Comparison of ENCODE assay signal across 8 cellular contexts in the genomic region with DNA sequence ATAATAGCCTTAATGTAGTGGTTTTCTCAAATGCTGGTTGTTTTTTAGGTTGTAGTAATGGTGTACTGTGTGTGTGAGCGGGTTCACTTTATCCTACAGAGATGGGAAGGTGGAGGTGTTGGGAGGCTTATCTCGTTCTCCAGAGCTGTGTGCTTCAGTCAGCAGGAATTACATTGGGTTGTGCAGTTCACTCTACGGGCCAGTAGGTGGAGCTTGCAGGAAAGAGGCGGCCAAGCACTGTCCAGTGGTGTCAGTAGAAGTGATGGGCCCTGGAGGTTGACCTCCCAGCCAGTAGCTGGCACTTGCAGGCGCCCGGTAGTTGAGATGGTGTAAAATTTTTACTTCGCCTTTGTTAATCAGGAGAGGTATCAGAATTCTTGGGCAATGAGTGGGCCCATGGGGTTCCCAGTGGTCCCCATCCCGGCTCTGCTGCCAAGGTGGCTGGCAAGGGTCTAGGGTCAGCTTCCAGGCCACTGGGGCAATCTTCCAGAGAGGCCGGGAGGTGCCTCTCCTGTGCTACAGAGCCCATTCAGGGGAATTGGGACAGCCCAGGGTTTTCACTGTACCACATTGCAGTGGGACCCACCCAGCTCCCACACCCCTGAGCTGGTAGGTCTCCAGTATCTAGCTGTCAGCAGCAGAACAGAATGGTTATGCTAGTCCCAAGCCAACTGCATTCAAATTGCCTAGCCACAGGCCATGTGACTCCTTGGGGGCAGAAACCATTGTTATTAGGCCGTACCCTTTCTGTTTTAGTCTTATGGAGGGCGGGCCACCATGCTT. TPM values are rescaled to one million over a fixed set of nuclear protein-coding genes. Genes with fewer than 3 reads are reported as not detected.
DNase-seq lines count a peak whose midpoint lies in the region; ATAC-seq and TF ChIP-seq lines count a peak whose summit lies in the region.

No MANE protein-coding gene starts in this region.

- H3K4me3 Mint-ChIP-seq in WTC11 = no peak overlapping the region

- no peaks in the 10 kb centered on the region for H3K27me3 Mint-ChIP-seq in WTC11 (ENCODE audit: low read depth)

- peak; percentile 65 for ATAC-seq in GM18520 (IDR thresholded peaks at IDR 0.05; ENCODE audit: unreplicated experiment)
- peak; percentile 70 for ATAC-seq in HG03045 (IDR thresholded peaks at IDR 0.05; ENCODE audit: unreplicated experiment)
- ATAC-seq in WTC11 = peak; percentile 99
- peak; percentile 97 for ATAC-seq in left lobe of liver

- no peak overlapping the region for H3K27ac Mint-ChIP-seq in WTC11

- H3K9me3 Mint-ChIP-seq in WTC11 = no peaks in the 10 kb centered on the region

- POLR2A ChIA-PET in WTC11 (lab: Charles Lee) = no interaction called here

- H3K4me1 Mint-ChIP-seq in WTC11 = peaks cover 2% of the 10 kb centered on the region; the same call in 1 of the 2 replicates

- TF ChIP-seq CTCF in WTC11 (IDR thresholded peaks at IDR 0.05) (peak; percentile 86), choroid plexus epithelial cell (conservative IDR thresholded peaks at IDR 0.05; ENCODE audit: low read depth, low read length) (peak; percentile 94)

- peak; percentile 82 for DNase-seq in AG20443 (ENCODE audit: low spot score)
- DNase-seq in NCI-H2196 (lab: John Stamatoyannopoulos, UW; ENCODE audit: unreplicated experiment) = peak; percentile 55
- peak; percentile 77 for DNase-seq in WTC11 (ENCODE audit: low spot score)
- peak; percentile 84 for DNase-seq in choroid plexus epithelial cell (ENCODE audit: low read depth)
- DNase-seq in left lobe of liver (ENCODE audit: low spot score) = peak; percentile 74
- peak; percentile 25 for DNase-seq in stimulated activated CD8-positive, alpha-beta memory T cell treated with anti-CD3 and anti-CD28 coated beads, Interleukin-12 subunit alpha, Interleukin-12 subunit beta, amount 100 ng/mL, for 1 hour (ENCODE audit: low read depth)

- H3K36me3 Mint-ChIP-seq in WTC11 = peaks cover 17% of the 10 kb centered on the region

- no peak overlapping the region for H3K4me3 ChIP-seq in choroid plexus epithelial cell (ENCODE audit: low read depth, low read length)

- CTCF ChIA-PET in WTC11 (lab: Charles Lee) = interaction anchor here (0.5 to 2.7 kb wide), 45 partner anchors 9 to 1204 kb away, joined by 3 to 32 read pairs (median 5); partner anchors contain the start of gene MMP27

TF ChIP-seq in WTC11, 78 proteins besides CTCF, POLR2A, EP300 and RAD21:
- TF ChIP-seq ATF1 (CRISPR knock-in tag; IDR thresholded peaks at IDR 0.05) = no peak
- no peak for TF ChIP-seq IRF1 (CRISPR knock-in tag; IDR thresholded peaks at IDR 0.05)

RNA-seq across cellular contexts. Expression of gene BIRC2, which starts 43.8 kb away (rescaled TPM):
- 22.3 to 24.3 TPM (median 23.3 TPM) in 3 replicates for total RNA-seq in WTC11 (2021)
- 20.8 TPM for total RNA-seq in left lobe of liver

Comparison
In these comparisons a context has a peak if more than half of its experiments do, and no peak if none do; other contexts are left out.
1. DNase-seq: peak in every context shown above with its lines; median percentile 84 in choroid plexus epithelial cell; 82 in AG20443; 77 in WTC11; 74 in left lobe of liver; 55 in NCI-H2196; 25 in stimulated activated CD8-positive, alpha-beta memory T cell treated with anti-CD3 and anti-CD28 coated beads, Interleukin-12 subunit alpha, Interleukin-12 subunit beta, amount 100 ng/mL, for 1 hour.